In the genomic region with DNA sequence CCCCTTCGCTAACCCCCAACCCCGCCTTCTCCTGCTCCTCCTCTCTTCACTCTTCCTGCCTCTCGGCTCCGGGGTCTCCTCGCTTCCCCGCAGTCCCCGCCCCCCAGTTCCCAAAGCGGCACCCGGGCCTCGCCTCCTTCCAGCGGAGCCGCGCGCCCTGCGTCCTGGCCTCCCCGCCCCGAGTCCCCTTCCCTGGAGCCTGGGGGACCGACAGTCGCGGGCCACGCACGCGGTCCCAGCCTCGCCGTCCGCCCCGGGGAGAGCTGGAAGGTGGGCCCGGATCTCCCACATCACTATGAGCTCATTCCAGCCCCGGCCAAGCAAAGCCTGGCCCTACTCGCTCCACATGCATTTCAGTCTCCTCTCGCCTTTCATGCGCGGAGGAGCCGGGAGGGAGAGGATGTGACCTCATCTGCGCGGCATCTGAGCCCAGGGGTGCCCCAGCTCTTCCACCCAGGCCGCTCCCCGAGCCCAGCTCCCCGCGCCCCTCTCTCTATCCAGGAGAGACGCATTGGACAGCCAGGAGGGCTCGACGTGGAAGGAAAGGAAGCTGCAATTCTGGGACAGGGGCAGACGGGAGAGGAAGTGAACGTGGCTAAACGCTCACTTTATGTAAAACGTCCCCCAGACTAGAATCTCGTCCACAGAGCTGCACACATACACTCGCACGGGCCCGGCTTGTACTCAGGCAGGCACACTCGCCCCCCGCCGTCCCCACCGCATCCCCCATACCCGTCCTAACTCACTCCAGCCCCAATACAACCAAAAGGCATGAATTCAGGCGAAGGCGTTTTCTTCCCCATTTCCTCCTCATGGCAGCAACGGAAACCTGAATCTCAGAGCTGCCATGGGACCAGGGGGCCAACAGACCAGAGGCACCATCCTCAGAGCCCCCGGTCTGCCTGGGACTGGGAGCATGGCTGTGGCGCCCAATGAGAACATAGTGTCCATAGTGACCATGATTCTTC, we compare ENCODE assay signal across 9 cellular contexts.
A peak's percentile ranks its signal among the peaks of the same experiment; 100 is the strongest.
DNase-seq lines count a peak whose midpoint lies in the region; ATAC-seq, FAIRE-seq and TF ChIP-seq lines count a peak whose summit lies in the region.
"Had no signal": no experiment of that assay in that cellular context is flagged by ENCODE, and none has a peak within 500 bp of the region (broad histone marks: within the 10 kb centered on the region; RNA-seq: fewer than 3 reads in every experiment).

No MANE protein-coding gene starts in this region.

- H3K27me3 ChIP-seq in MM.1S (replicated peaks; ENCODE audit: insufficient read depth, low read length) (no peaks in the 10 kb centered on the region), heart left ventricle (no peaks in the 10 kb centered on the region)

- no peak for FAIRE-seq in A549 (lab: Jason Lieb, UNC)
- FAIRE-seq in GM19239 (lab: Jason Lieb, UNC): peak; percentile 84

- H4K20me1 ChIP-seq in MM.1S (ENCODE audit: insufficient read depth, low read length): no peaks in the 10 kb centered on the region

- DNase-seq in A549 (ENCODE audit: low read depth in 1 of 2, low spot score in 1 of 2): no peak
- peak; percentile 54 for DNase-seq in GM19239 (ENCODE audit: insufficient read length, low spot score)
- no peak for DNase-seq in MM.1S
- peak; percentile 66 for DNase-seq in activated naive CD4-positive, alpha-beta T cell treated with anti-CD3 and anti-CD28 coated beads, Interleukin-2, amount 50 U/mL, for 16 hours
- DNase-seq in heart left ventricle: peak; percentile 58 to 78 (median 70)
- DNase-seq in pulmonary artery endothelial cell (ENCODE audit: low read depth, low spot score): peak; percentile 15
- DNase-seq in NCI-H1436 (lab: John Stamatoyannopoulos, UW): no peak
- DNase-seq in NCI-H526 treated with DMSO at 0.1 percent for 48 hours (lab: John Stamatoyannopoulos, UW): no peak
- DNase-seq: DND-41 had no signal

- H3K4me3 ChIP-seq in A549: peak overlapping the region; percentile 30
- H3K4me3 ChIP-seq in MM.1S (ENCODE audit: low read length): peak overlapping the region; percentile 57
- H3K4me3 ChIP-seq in heart left ventricle: peak overlapping the region; percentile 23 to 61 (median 51)

- no peak for TF ChIP-seq RAD21 in A549 (conservative IDR thresholded peaks at IDR 0.05 in 1 of 2, IDR thresholded peaks at IDR 0.05 in 1 of 2)

- H3K9me3 ChIP-seq in A549 (no peaks in the 10 kb centered on the region), MM.1S (replicated peaks; ENCODE audit: insufficient read depth, low read length) (no peaks in the 10 kb centered on the region), heart left ventricle (no peaks in the 10 kb centered on the region)

- TF ChIP-seq EP300 in A549 (IDR thresholded peaks at IDR 0.05): no peak

- ATAC-seq in A549 (peak; percentile 54 to 77; a peak in 3 of 6 replicates), heart left ventricle (peak; percentile 61 to 93 (median 91))

- 0 out of 2 replicates have a peak, but pooled peaks cover 4% of the 10 kb centered on the region for H3F3A ChIP-seq in MM.1S (ENCODE audit: insufficient read depth, low read length)

- CTCF ChIA-PET in A549 (lab: Yijun Ruan, JAX): interaction anchor here (0.6 kb wide), 1 partner anchor 48 kb away, joined by 3 read pairs; no protein-coding TSS in a partner anchor

- peak overlapping the region; percentile 51; the same call in 1 of the 2 replicates for H3K9ac ChIP-seq in MM.1S (ENCODE audit: low read length)

- no peak for TF ChIP-seq POLR2A in A549 (IDR thresholded peaks at IDR 0.05; ENCODE audit: low read length)
- TF ChIP-seq POLR2A in heart left ventricle (IDR thresholded peaks at IDR 0.05): no peak

- POLR2A ChIA-PET in A549 (lab: Yijun Ruan, JAX): no interaction called here

- H3K79me2 ChIP-seq in MM.1S (ENCODE audit: low read length): no peaks in the 10 kb centered on the region

- H3K36me3 ChIP-seq in MM.1S (replicated peaks; ENCODE audit: insufficient read depth, low read length) (no peaks in the 10 kb centered on the region), heart left ventricle (no peaks in the 10 kb centered on the region)

- H3K4me2 ChIP-seq in A549 (peak overlapping the region; percentile 66), MM.1S (ENCODE audit: low read depth, low read length) (peak overlapping the region; percentile 88)

- 17% methylated on average over 34 of the region's 61 CpGs for WGBS in A549 (ENCODE audit: missing lambda C conversion rate)
- WGBS in heart left ventricle, 4 donors: 10 to 12% (median 11%) methylated on average over 58 to 61 of the region's 61 CpGs

- H3K27ac ChIP-seq in A549 (peak overlapping the region in 1 of 2 experiments; percentile 48; a peak in 1 of 6 replicates), MM.1S (ENCODE audit: low read length) (no peak overlapping the region), heart left ventricle (peak overlapping the region in 10 of 12 donors; percentile 3 to 80 (median 58))

- peak overlapping the region; percentile 92 for H2AFZ ChIP-seq in MM.1S (ENCODE audit: low read length)

- no peaks in the 10 kb centered on the region for H3K9me2 ChIP-seq in MM.1S (replicated peaks; ENCODE audit: insufficient read depth, low read length)

- intact Hi-C loops in heart left ventricle (cut with DNase I): no loop called here

- no peaks in the 10 kb centered on the region for H3K4me1 ChIP-seq in A549
- peaks cover 10% of the 10 kb centered on the region for H3K4me1 ChIP-seq in MM.1S (ENCODE audit: low read length)
- peaks cover 0 to 15% (median 4%) of the 10 kb centered on the region in 12 donors for H3K4me1 ChIP-seq in heart left ventricle

- TF ChIP-seq CTCF in A549 (IDR thresholded peaks at IDR 0.05) (no peak), MM.1S (IDR thresholded peaks at IDR 0.05; ENCODE audit: low read length) (no peak), heart left ventricle (IDR thresholded peaks at IDR 0.05) (no peak)

TF ChIP-seq in A549, 52 proteins besides CTCF, POLR2A, EP300 and RAD21:
- TF ChIP-seq FOSL2 (IDR thresholded peaks at IDR 0.05) (no peak), FOSL2 (CRISPR knock-in tag; IDR thresholded peaks at IDR 0.05) (no peak), HEYL (CRISPR knock-in tag; IDR thresholded peaks at IDR 0.05) (no peak), RNF2 (IDR thresholded peaks at IDR 0.05; ENCODE audit: borderline replicate concordance, low read depth) (no peak)
TF ChIP-seq in A549: peak in this region for 0.

Comparison
In these comparisons a context has a peak if more than half of its experiments do, and no peak if none do; other contexts are left out.
1. DNase-seq: peak in GM19239 (single experiment), activated naive CD4-positive, alpha-beta T cell treated with anti-CD3 and anti-CD28 coated beads, Interleukin-2, amount 50 U/mL, for 16 hours (single experiment), heart left ventricle (5 of 5) and pulmonary artery endothelial cell (single experiment); none in A549 (0 of 2), MM.1S (single experiment), NCI-H1436 (single experiment) and NCI-H526 treated with DMSO at 0.1 percent for 48 hours (single experiment).
2. Peak in every context shown above with its lines, with median percentiles within 50 percentile points of each other: H3K4me3 ChIP-seq.